In genomic region chrX:48909703-48910102, GRCh38 we compare ENCODE assay signal across 1 cellular context.
TF ChIP-seq lines count a peak whose summit lies in the region.

No MANE protein-coding gene starts in this region.

TF ChIP-seq in K562, 482 proteins besides CTCF, POLR2A, EP300 and RAD21:
- 0 out of 2 replicates have a peak, but pooled peaks have one; percentile 17 for TF ChIP-seq ZBTB33 (CRISPR knock-in tag; IDR thresholded peaks at IDR 0.05)
- peak; percentile 42; the same call in 1 of the 2 replicates for TF ChIP-seq RBFOX2 (IDR thresholded peaks at IDR 0.05; ENCODE audit: low read depth, low read length)
- TF ChIP-seq SMARCC2 (IDR thresholded peaks at IDR 0.05; ENCODE audit: low read depth): no peak
- peak; percentile 58 for TF ChIP-seq POLR2G (IDR thresholded peaks at IDR 0.05; ENCODE audit: low read depth, low read length)
- no peak for TF ChIP-seq MCM2 (IDR thresholded peaks at IDR 0.05; ENCODE audit: low read depth)
- no peak for TF ChIP-seq FOXA1 (IDR thresholded peaks at IDR 0.05; ENCODE audit: borderline replicate concordance)
